In genomic region chr1:201904579-201904978, GRCh38 we compare ENCODE assay signal across 12 cellular contexts. TPM values are rescaled to one million over a fixed set of nuclear protein-coding genes. Genes with fewer than 3 reads are reported as not detected.
DNase-seq lines count a peak whose midpoint lies in the region; ATAC-seq and TF ChIP-seq lines count a peak whose summit lies in the region.
"Had no signal": no experiment of that assay in that cellular context is flagged by ENCODE, and none has a peak within 500 bp of the region (broad histone marks: within the 10 kb centered on the region; RNA-seq: fewer than 3 reads in every experiment).

No MANE protein-coding gene starts in this region.

- H3K4me3 ChIP-seq in RWPE2 (ENCODE audit: severe bottlenecking) (no peak overlapping the region), esophagus squamous epithelium (no peak overlapping the region), transverse colon (no peak overlapping the region)

- H3K36me3 ChIP-seq in RWPE2 (ENCODE audit: low read depth) (no peaks in the 10 kb centered on the region), esophagus squamous epithelium (no peaks in the 10 kb centered on the region), transverse colon (no peaks in the 10 kb centered on the region)

- 20 to 32% methylated on average over 6 of the region's 6 CpGs for WGBS in esophagus squamous epithelium, 2 donors
- WGBS in transverse colon (ENCODE audit: low coverage in 1 of 2), 2 donors = 48 to 53% methylated on average over 3 to 6 of the region's 6 CpGs

- H3K9me3 ChIP-seq in RWPE2 (ENCODE audit: severe bottlenecking) = no peaks in the 10 kb centered on the region
- H3K9me3 ChIP-seq in esophagus squamous epithelium = no peaks in the 10 kb centered on the region
- H3K9me3 ChIP-seq in transverse colon = no peaks in the 10 kb centered on the region

- intact Hi-C loops in esophagus squamous epithelium (cut with DNase I) = no loop called here
- intact Hi-C loops in transverse colon (cut with DNase I; ENCODE audit: low total_unique reads) = no loop called here

- H3K36me3 Mint-ChIP-seq in mesothelial cell of epicardium = peaks cover 3% of the 10 kb centered on the region
- H3K36me3 Mint-ChIP-seq: natural killer cell had no signal

- peak overlapping the region; percentile 95 for H3K27ac Mint-ChIP-seq in mesothelial cell of epicardium
- H3K27ac Mint-ChIP-seq: activated B cell treated with CpG ODN at 0.5 μM for 24 hours, natural killer cell had no signal

- no peak overlapping the region for H3K4me3 Mint-ChIP-seq in mesothelial cell of epicardium
- H3K4me3 Mint-ChIP-seq: activated B cell treated with CpG ODN at 0.5 μM for 24 hours, natural killer cell had no signal

- H3K27me3 ChIP-seq in RWPE2 (ENCODE audit: insufficient read depth, poor library complexity, severe bottlenecking) (no peaks in the 10 kb centered on the region), esophagus squamous epithelium (no peaks in the 10 kb centered on the region), transverse colon (no peaks in the 10 kb centered on the region)

- no peak for TF ChIP-seq POLR2A in esophagus squamous epithelium (IDR thresholded peaks at IDR 0.05)
- peak; percentile 22 for TF ChIP-seq POLR2A in transverse colon (IDR thresholded peaks at IDR 0.05)

- H3K9me3 Mint-ChIP-seq in mesothelial cell of epicardium = no peaks in the 10 kb centered on the region
- H3K9me3 Mint-ChIP-seq: activated B cell treated with CpG ODN at 0.5 μM for 24 hours, natural killer cell had no signal

- no peak for TF ChIP-seq EP300 in transverse colon (IDR thresholded peaks at IDR 0.05; ENCODE audit: low read depth)

- H3K4me1 ChIP-seq in RWPE2 (ENCODE audit: insufficient read depth, poor library complexity, severe bottlenecking) (peaks cover 11% of the 10 kb centered on the region), esophagus squamous epithelium (peaks cover 5 to 83% (median 45%) of the 10 kb centered on the region in 3 donors), transverse colon (peaks cover 13 to 66% (median 40%) of the 10 kb centered on the region in 4 donors)

- H3K27ac ChIP-seq in RWPE2 (ENCODE audit: poor library complexity, severe bottlenecking) = peak overlapping the region; percentile 3
- peak overlapping the region; percentile 68 to 91 (median 88) for H3K27ac ChIP-seq in esophagus squamous epithelium
- peak overlapping the region; percentile 83 to 93 (median 89) for H3K27ac ChIP-seq in transverse colon
- H3K27ac ChIP-seq: HL-60 had no signal

- TF ChIP-seq CTCF in RWPE2 (IDR thresholded peaks at IDR 0.05; ENCODE audit: poor library complexity, severe bottlenecking) (no peak), esophagus squamous epithelium (IDR thresholded peaks at IDR 0.05) (no peak), mesothelial cell of epicardium (IDR thresholded peaks at IDR 0.05; ENCODE audit: unreplicated experiment) (no peak), transverse colon (IDR thresholded peaks at IDR 0.05) (no peak)

- DNase-seq in RWPE2 (ENCODE audit: low spot score) (no peak), esophagus squamous epithelium (lab: John Stamatoyannopoulos, UW) (no peak), mesothelial cell of epicardium (ENCODE audit: low spot score in 2 of 2, unreplicated experiment in 2 of 2) (no peak), transverse colon (peak; percentile 41), glomerular visceral epithelial cell (ENCODE audit: extremely low spot score) (no peak), cerebellar cortex (ENCODE audit: low spot score) (no peak), DMS79 treated with DMSO at 0.1 percent for 48 hours (lab: John Stamatoyannopoulos, UW) (no peak)
- DNase-seq: activated B cell treated with CpG ODN at 0.5 μM for 24 hours, natural killer cell, NCI-H748 treated with DMSO at 0.1 percent for 48 hours had no signal

- H3K27me3 Mint-ChIP-seq in mesothelial cell of epicardium (ENCODE audit: low read depth) = no peaks in the 10 kb centered on the region

- peaks cover 20% of the 10 kb centered on the region for H3K4me1 Mint-ChIP-seq in mesothelial cell of epicardium
- H3K4me1 Mint-ChIP-seq: activated B cell treated with CpG ODN at 0.5 μM for 24 hours had no signal

- ATAC-seq in RWPE2 (ENCODE audit: low read depth) = peak; percentile 96
- ATAC-seq in GM19395 (IDR thresholded peaks at IDR 0.05; ENCODE audit: unreplicated experiment) = no peak
- ATAC-seq: natural killer cell had no signal

- in situ Hi-C loops in transverse colon (cut with MboI; ENCODE audit: low pct_ligation_motif_present in 1 of 4, low pct_unique_long_range_greater_than_20kb in 1 of 4, low sequenced_read_pairs in 3 of 4) = no loop called here

RNA-seq across cellular contexts. Expression of gene SHISA4, which starts 15.9 kb away (rescaled TPM):
- total RNA-seq in esophagus squamous epithelium (10 to 100 TPM in 1 of 4 donors, 1 to 10 TPM in 3; 3.3 to 12.3 (median 5.6) TPM), mesothelial cell of epicardium (8.3 to 11.5 TPM (median 9.8 TPM) in 3 replicates), transverse colon (1 to 10 TPM; 2.2 to 6.7 (median 4.6) TPM)

RNA-seq across cellular contexts. Expression of gene LMOD1, which starts 41.8 kb away (rescaled TPM):
- total RNA-seq in esophagus squamous epithelium (100 to 1,000 TPM in 1 of 4 donors, 10 to 100 TPM in 2, 1 to 10 TPM in 1; 8.3 to 157 (median 38.6) TPM), mesothelial cell of epicardium (4.8 to 5.6 TPM (median 5.4 TPM) in 3 replicates), transverse colon (100 to 1,000 TPM in 3 of 4 donors, 10 to 100 TPM in 1; 73.2 to 166 (median 115) TPM)
- total RNA-seq: activated B cell treated with CpG ODN at 0.5 μM for 24 hours, natural killer cell had no signal

RNA-seq across cellular contexts. Expression of gene TIMM17A, which starts 50.7 kb away (rescaled TPM):
- total RNA-seq in esophagus squamous epithelium (10 to 100 TPM; 18.7 to 44.6 (median 34.6) TPM), mesothelial cell of epicardium (42.6 to 46.5 TPM (median 46.3 TPM) in 3 replicates), transverse colon (10 to 100 TPM in 3 of 4 donors, 1 to 10 TPM in 1; 3.0 to 37.0 (median 33.7) TPM)

Comparison
In these comparisons a context has a peak if more than half of its experiments do, and no peak if none do; other contexts are left out.
1. H3K27ac ChIP-seq: peak in every context shown above with its lines; median percentile 89 in transverse colon; 88 in esophagus squamous epithelium; 3 in RWPE2.